ENCODE assay signal across 19 cellular contexts in genomic region chr2:67388680-67389079, GRCh38. TPM values are rescaled to one million over a fixed set of nuclear protein-coding genes. Genes with fewer than 3 reads are reported as not detected.
DNase-seq lines count a peak whose midpoint lies in the region; FAIRE-seq and TF ChIP-seq lines count a peak whose summit lies in the region.
"Had no signal": no experiment of that assay in that cellular context is flagged by ENCODE, and none has a peak within 500 bp of the region (broad histone marks: within the 10 kb centered on the region; RNA-seq: fewer than 3 reads in every experiment).

No MANE protein-coding gene starts in this region.

- H2BK5ac ChIP-seq in H1 (ENCODE audit: low read depth, low read length) (peak overlapping the region; percentile 35; the same call in 1 of the 2 replicates), mesenchymal stem cell (ENCODE audit: low read depth, low read length, poor library complexity, severe bottlenecking) (no peak overlapping the region)

- H3K4me2 ChIP-seq in H1 (ENCODE audit: insufficient read depth in 1 of 2, low read depth in 2 of 2, low read length in 2 of 2) (peak overlapping the region in 1 of 2 experiments; percentile 2; a peak in 1 of 4 replicates), mesenchymal stem cell (ENCODE audit: low read length, poor library complexity, severe bottlenecking) (no peak overlapping the region)

- 58% methylated on average over 2 of the region's 2 CpGs; no CpG with 5 or more reads in 1 of the 2 experiments for WGBS in H1 (ENCODE audit: extremely low coverage in 1 of 2, insufficient coverage in 1 of 2, insufficient read length in 1 of 2, insufficient replicate concordance in 2 of 2, low coverage in 1 of 2, low lambda C conversion rate in 2 of 2, missing lambda C conversion rate in 1 of 2), 2 experiments
- 100% methylated on average over 1 of the region's 2 CpGs for WGBS in mesenchymal stem cell

- H3K79me2 ChIP-seq in H1 (ENCODE audit: control insufficient read depth in 1 of 2, insufficient read depth in 2 of 2, low read length in 2 of 2) = no peaks in the 10 kb centered on the region
- H3K79me2 ChIP-seq: parathyroid adenoma had no signal

- no peaks in the 10 kb centered on the region for H3K27me3 Mint-ChIP-seq in activated naive CD4-positive, alpha-beta T cell treated with anti-CD3 and anti-CD28 coated beads for 36 hours (ENCODE audit: low read depth)
- H3K27me3 Mint-ChIP-seq: B cell had no signal

- TF ChIP-seq CTCF in H1 (IDR thresholded peaks at IDR 0.05; ENCODE audit: control extremely low read depth in 1 of 3, insufficient read depth in 1 of 3, low read depth in 1 of 3, low read length in 3 of 3) = no peak
- no peak for TF ChIP-seq CTCF in tibial artery (IDR thresholded peaks at IDR 0.05)
- no peak for TF ChIP-seq CTCF in GM10266 (IDR thresholded peaks at IDR 0.05; ENCODE audit: control insufficient read depth, insufficient read depth, low read depth, missing control alignments)

- H3K36me3 ChIP-seq in H1 (ENCODE audit: control insufficient read depth in 2 of 4, insufficient read depth in 4 of 4, low read length in 3 of 4) = no peaks in the 10 kb centered on the region
- H3K36me3 ChIP-seq in mesenchymal stem cell (ENCODE audit: control insufficient read depth in 1 of 2, insufficient read depth in 2 of 2, low read depth in 1 of 2, low read length in 2 of 2) = no peaks in the 10 kb centered on the region
- H3K36me3 ChIP-seq in tibial artery = no peaks in the 10 kb centered on the region

- H2AK5ac ChIP-seq in H1 (ENCODE audit: low read depth, low read length) (no peak overlapping the region), mesenchymal stem cell (ENCODE audit: low read length, severe bottlenecking) (no peak overlapping the region)

- FAIRE-seq in H1 (lab: Jason Lieb, UNC) = peak; percentile 78
- FAIRE-seq: TTC549 had no signal

- H4K8ac ChIP-seq in H1 (ENCODE audit: extremely low read depth, insufficient read depth, low read length) (no peak overlapping the region), mesenchymal stem cell (ENCODE audit: low read length) (no peak overlapping the region)

- no peak overlapping the region for H2BK15ac ChIP-seq in H1 (ENCODE audit: low read length)
- H2BK15ac ChIP-seq in mesenchymal stem cell (ENCODE audit: low read depth, poor library complexity, severe bottlenecking) = no peak overlapping the region

- no peak overlapping the region for H3K9ac ChIP-seq in H1 (replicated peaks in 1 of 4; ENCODE audit: extremely low read depth in 1 of 4, low read depth in 3 of 4, low read length in 3 of 4)
- peak overlapping the region; percentile 57 for H3K9ac ChIP-seq in mesenchymal stem cell (ENCODE audit: low read length)
- H3K9ac ChIP-seq: parathyroid adenoma had no signal

- intact Hi-C loops in tibial artery (cut with DNase I; ENCODE audit: low total_unique reads) = no loop called here
- intact Hi-C loops in activated naive CD4-positive, alpha-beta T cell treated with anti-CD3 and anti-CD28 coated beads for 36 hours (cut with micrococcal nuclease) = no loop called here

- peaks cover 3 to 11% (median 6%) of the 10 kb centered on the region in 4 experiments; a peak in 5 of 7 replicates for H3K4me1 ChIP-seq in H1 (replicated peaks in 1 of 4; ENCODE audit: control insufficient read depth in 3 of 4, insufficient read depth in 4 of 4, low read length in 3 of 4)
- no peaks in the 10 kb centered on the region for H3K4me1 ChIP-seq in mesenchymal stem cell (ENCODE audit: control insufficient read depth, insufficient read depth, low read depth, low read length)
- H3K4me1 ChIP-seq in tibial artery = peaks cover 0 to 40% (median 15%) of the 10 kb centered on the region in 4 donors
- H3K4me1 ChIP-seq: parathyroid adenoma had no signal

- no peak overlapping the region for H4K5ac ChIP-seq in H1 (ENCODE audit: insufficient read length, low read depth, low read length)

- no peak overlapping the region for H3K56ac ChIP-seq in H1 (replicated peaks; ENCODE audit: insufficient read length, low read depth, low read length)

- H4K91ac ChIP-seq in H1 (replicated peaks; ENCODE audit: insufficient read length, low read length) = no peak overlapping the region
- H4K91ac ChIP-seq in mesenchymal stem cell (ENCODE audit: low read length) = no peak overlapping the region

- CTCF ChIA-PET in H1 (lab: Charles Lee; ENCODE audit: partially characterized antibody) = no interaction called here
- CTCF ChIA-PET in activated naive CD4-positive, alpha-beta T cell treated with anti-CD3 and anti-CD28 coated beads for 36 hours (lab: Charles Lee) = no interaction called here

- no peak overlapping the region for H2BK20ac ChIP-seq in H1 (ENCODE audit: low read length)

- no peak for TF ChIP-seq RAD21 in H1 (IDR thresholded peaks at IDR 0.05 in 1 of 2, conservative IDR thresholded peaks at IDR 0.05 in 1 of 2; ENCODE audit: low read depth in 2 of 2, low read length in 2 of 2)

- H3K4me3 Mint-ChIP-seq in activated naive CD4-positive, alpha-beta T cell treated with anti-CD3 and anti-CD28 coated beads for 36 hours = no peak overlapping the region
- H3K4me3 Mint-ChIP-seq: B cell had no signal

- H3K79me1 ChIP-seq in H1 (ENCODE audit: low read depth, low read length) (no peaks in the 10 kb centered on the region), mesenchymal stem cell (replicated peaks; ENCODE audit: low read length, poor library complexity, severe bottlenecking) (peaks cover 2% of the 10 kb centered on the region)

- H2AFZ ChIP-seq in H1 (ENCODE audit: low read length) (no peak overlapping the region), mesenchymal stem cell (ENCODE audit: low read depth, low read length) (no peak overlapping the region)
- H2AFZ ChIP-seq: parathyroid adenoma had no signal

- H3K4ac ChIP-seq in H1 (replicated peaks; ENCODE audit: insufficient read length, low read depth, low read length) (no peak overlapping the region), mesenchymal stem cell (ENCODE audit: low read depth in 1 of 2, low read length in 2 of 2) (no peak overlapping the region)

- TF ChIP-seq POLR2A in H1 (IDR thresholded peaks at IDR 0.05; ENCODE audit: control extremely low read depth in 1 of 2, low read depth in 2 of 2, low read length in 2 of 2) = no peak

- H3K27me3 ChIP-seq in H1 (replicated peaks in 1 of 4; ENCODE audit: control insufficient read depth in 3 of 4, extremely low read depth in 1 of 4, insufficient read depth in 3 of 4, low read length in 3 of 4) (no peaks in the 10 kb centered on the region), mesenchymal stem cell (ENCODE audit: control insufficient read depth in 1 of 2, insufficient read depth in 1 of 2, low read length in 2 of 2) (no peaks in the 10 kb centered on the region), tibial artery (no peaks in the 10 kb centered on the region)

- H3K4me3 ChIP-seq in H1 (ENCODE audit: extremely low read depth in 1 of 4, insufficient read depth in 2 of 4, low read depth in 3 of 4, low read length in 4 of 4) = peak overlapping the region in 1 of 4 experiments; percentile 2; a peak in 1 of 8 replicates
- H3K4me3 ChIP-seq in mesenchymal stem cell (ENCODE audit: insufficient read depth in 1 of 2, low read depth in 1 of 2, low read length in 2 of 2) = no peak overlapping the region
- H3K4me3 ChIP-seq in tibial artery = no peak overlapping the region
- H3K4me3 ChIP-seq: skin epidermis had no signal

- no peak overlapping the region for H3K18ac ChIP-seq in H1 (ENCODE audit: extremely low read depth, low read length)
- no peak overlapping the region for H3K18ac ChIP-seq in mesenchymal stem cell (ENCODE audit: low read depth in 1 of 2, low read length in 2 of 2)

- no peak overlapping the region for H3K14ac ChIP-seq in H1 (ENCODE audit: insufficient read length)
- H3K14ac ChIP-seq in mesenchymal stem cell (ENCODE audit: low read length in 2 of 2) = no peak overlapping the region

- H3K23ac ChIP-seq in H1 (ENCODE audit: insufficient read length) = no peak overlapping the region
- no peak overlapping the region for H3K23ac ChIP-seq in mesenchymal stem cell (ENCODE audit: low read length in 2 of 2)

- H3K4me1 Mint-ChIP-seq in activated naive CD4-positive, alpha-beta T cell treated with anti-CD3 and anti-CD28 coated beads for 36 hours (ENCODE audit: low read depth) = no peaks in the 10 kb centered on the region
- H3K4me1 Mint-ChIP-seq: B cell had no signal

- H2BK12ac ChIP-seq in H1 (ENCODE audit: low read depth, low read length) (no peak overlapping the region; the same call in 1 of the 2 replicates), mesenchymal stem cell (ENCODE audit: low read length in 2 of 2) (no peak overlapping the region)

- no peak for TF ChIP-seq EP300 in H1 (IDR thresholded peaks at IDR 0.05; ENCODE audit: borderline replicate concordance in 1 of 2, low read depth in 2 of 2, low read length in 2 of 2)

- no peak overlapping the region for H3K27ac Mint-ChIP-seq in activated naive CD4-positive, alpha-beta T cell treated with anti-CD3 and anti-CD28 coated beads for 36 hours
- H3K27ac Mint-ChIP-seq: B cell had no signal

- H2BK120ac ChIP-seq in H1 (replicated peaks; ENCODE audit: low read depth, low read length) = peak overlapping the region; percentile 91
- H2BK120ac ChIP-seq in mesenchymal stem cell (ENCODE audit: low read depth, low read length) = no peak overlapping the region

- no peaks in the 10 kb centered on the region for H3K9me3 Mint-ChIP-seq in activated naive CD4-positive, alpha-beta T cell treated with anti-CD3 and anti-CD28 coated beads for 36 hours

- H4K20me1 ChIP-seq in H1 (replicated peaks in 1 of 2; ENCODE audit: control insufficient read depth in 1 of 2, insufficient read depth in 2 of 2, low read length in 2 of 2) = no peaks in the 10 kb centered on the region

- POLR2A ChIA-PET in H1 (lab: Charles Lee; ENCODE audit: partially characterized antibody) = interaction anchor here (0.6 to 4.0 kb wide), 4 partner anchors 8 to 675 kb away, joined by 3 to 17 read pairs (median 3); partner anchors contain the start of gene ETAA1

- DNase-seq in NCI-H69 (lab: John Stamatoyannopoulos, UW) = peak; percentile 6
- no peak for DNase-seq in H1 (ENCODE audit: low read depth in 1 of 2, low spot score in 2 of 2)
- no peak for DNase-seq in mesenchymal stem cell
- DNase-seq in tibial artery = no peak
- no peak for DNase-seq in hippocampal formation (lab: John Stamatoyannopoulos, UW)
- no peak for DNase-seq in NCI-H524 (lab: John Stamatoyannopoulos, UW)
- DNase-seq in activated naive CD4-positive, alpha-beta T cell treated with anti-CD3 and anti-CD28 coated beads for 36 hours = no peak
- DNase-seq in GM10266 (ENCODE audit: extremely low spot score) = no peak
- DNase-seq: activated CD4-positive, alpha-beta T cell treated with anti-CD3 and anti-CD28 coated beads for 4 hours; activated effector memory CD4-positive, alpha-beta T cell treated with anti-CD3 and anti-CD28 coated beads, Interleukin-2, amount 50 U/mL, for 16 hours; amygdala; Kasumi-1; left ventricle myocardium superior; stimulated activated CD4-positive, alpha-beta T cell treated with anti-CD3 and anti-CD28 coated beads, Interleukin-4, amount 100 ng/mL, for 4 hours; substantia nigra had no signal

- H3K9me3 ChIP-seq in H1 (ENCODE audit: insufficient read depth in 2 of 2, low read depth in 1 of 2, low read length in 1 of 2) (no peaks in the 10 kb centered on the region), mesenchymal stem cell (ENCODE audit: control insufficient read depth, low read length) (no peaks in the 10 kb centered on the region), tibial artery (no peaks in the 10 kb centered on the region)

- no peak overlapping the region; the same call in 1 of the 2 replicates for H3K27ac ChIP-seq in H1 (ENCODE audit: low read depth, low read length)
- H3K27ac ChIP-seq in mesenchymal stem cell (ENCODE audit: low read length, poor library complexity, severe bottlenecking) = peak overlapping the region; percentile 59
- H3K27ac ChIP-seq in tibial artery = peak overlapping the region; percentile 52 to 64
- H3K27ac ChIP-seq: parathyroid adenoma had no signal

- H3K23me2 ChIP-seq in H1 (ENCODE audit: low read depth, low read length) = no peaks in the 10 kb centered on the region

- no peaks in the 10 kb centered on the region for H3K36me3 Mint-ChIP-seq in activated naive CD4-positive, alpha-beta T cell treated with anti-CD3 and anti-CD28 coated beads for 36 hours (ENCODE audit: low read depth)

RNA-seq across cellular contexts. Expression of gene ETAA1, which starts 8.5 kb away (rescaled TPM):
- 24.8 and 27.1 TPM in 2 replicates for total RNA-seq in H1 (2021; fragmentation: NEBNext Ultra II Directional; extraction: Animal tissue kit (Norgen Biotek cat#: 25700))
- polyA plus RNA-seq in H1 (2011; rRNA removed) = 3.2 and 5.9 TPM in 2 replicates
- polyA plus RNA-seq in H1 (2011; cell fraction: cytosol; rRNA removed) = 10.5 TPM
- 3.1 TPM for polyA plus RNA-seq in H1 (2011; cell fraction: nucleus; rRNA removed)
- polyA plus RNA-seq in H1 (2012, experiment 1 of 2) = 6.7 to 14.7 TPM (median 8.1 TPM) in 4 replicates
- 1.5 TPM for polyA plus RNA-seq in H1 (2012, experiment 2 of 2)
- 19.5 TPM for polyA plus RNA-seq in H1 (2013, experiment 1 of 2)
- polyA plus RNA-seq in H1 (2013, experiment 2 of 2) = 18.2 TPM
- polyA minus RNA-seq in H1 (2011; rRNA and poly(A)+ RNA removed) = 10.8 and 15.7 TPM in 2 replicates
- 12.3 TPM for polyA minus RNA-seq in H1 (2011; cell fraction: cytosol; rRNA and poly(A)+ RNA removed)
- 36.8 TPM for polyA minus RNA-seq in H1 (2011; cell fraction: nucleus; rRNA and poly(A)+ RNA removed)
- 9.2 TPM for polyA plus RNA-seq in mesenchymal stem cell (2013, experiment 1 of 2)
- 9.5 TPM for polyA plus RNA-seq in mesenchymal stem cell (2013, experiment 2 of 2)
- 10 to 100 TPM; 12.8 to 14.0 TPM for total RNA-seq in activated naive CD4-positive, alpha-beta T cell treated with anti-CD3 and anti-CD28 coated beads for 36 hours
